In the genomic region with DNA sequence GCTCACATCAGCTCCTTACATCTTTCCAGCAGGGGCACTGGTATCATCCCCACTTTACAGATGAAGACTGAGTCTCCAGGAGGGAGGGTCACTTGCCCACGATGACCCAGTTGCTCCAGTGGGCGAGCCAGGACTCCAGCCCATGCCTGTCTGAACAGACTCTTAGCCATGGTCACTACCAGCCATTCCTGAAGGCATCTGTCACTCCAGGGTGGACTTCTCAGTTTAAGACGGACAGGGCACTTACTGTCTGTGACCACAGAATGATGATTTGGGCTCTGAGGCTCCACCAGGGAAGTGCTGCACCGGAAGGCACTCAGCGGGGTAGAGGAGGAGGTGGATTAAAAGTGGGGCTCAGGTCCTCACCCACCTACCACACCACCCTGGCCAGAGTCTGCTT, we compare ENCODE assay signal across 15 cellular contexts.
A peak's percentile ranks its signal among the peaks of the same experiment; 100 is the strongest.
DNase-seq lines count a peak whose midpoint lies in the region; FAIRE-seq and TF ChIP-seq lines count a peak whose summit lies in the region.
"Had no signal": no experiment of that assay in that cellular context is flagged by ENCODE, and none has a peak within 500 bp of the region (broad histone marks: within the 10 kb centered on the region; RNA-seq: fewer than 3 reads in every experiment).

No MANE protein-coding gene starts in this region.

- H3K36me3 ChIP-seq in Caco-2 (ENCODE audit: control insufficient read depth, insufficient read depth, low read length) (no peaks in the 10 kb centered on the region), hepatocyte (replicated peaks; ENCODE audit: insufficient read depth, low read depth) (no peaks in the 10 kb centered on the region), prostate gland (no peaks in the 10 kb centered on the region), small intestine (ENCODE audit: control insufficient read depth in 2 of 2, insufficient read depth in 2 of 2, low read length in 2 of 2) (no peaks in the 10 kb centered on the region)

- H3K36me3 Mint-ChIP-seq in Caco-2 (ENCODE audit: insufficient read depth, unreplicated experiment) = peaks cover 17% of the 10 kb centered on the region
- H3K36me3 Mint-ChIP-seq: CD14-positive monocyte had no signal

- H3K27ac Mint-ChIP-seq in Caco-2 (ENCODE audit: unreplicated experiment) = peak overlapping the region; percentile 39

- H3K4me3 Mint-ChIP-seq in Caco-2 (ENCODE audit: unreplicated experiment) = no peak overlapping the region
- H3K4me3 Mint-ChIP-seq: CD14-positive monocyte had no signal

- no peak for FAIRE-seq in small intestine (lab: Jason Lieb, UNC)

- peak overlapping the region; percentile 87 for H3K27ac ChIP-seq in hepatocyte
- H3K27ac ChIP-seq in prostate gland = peak overlapping the region; percentile 27 to 37
- no peak overlapping the region for H3K27ac ChIP-seq in small intestine (ENCODE audit: low read depth in 1 of 2, low read length in 1 of 2)

- H4K20me1 ChIP-seq in hepatocyte (ENCODE audit: insufficient read depth, poor library complexity, severe bottlenecking) = no peaks in the 10 kb centered on the region

- H3K27me3 Mint-ChIP-seq in Caco-2 (ENCODE audit: insufficient read depth, unreplicated experiment) = no peaks in the 10 kb centered on the region

- H3K4me3 ChIP-seq in Caco-2 (ENCODE audit: low read depth, low read length) (no peak overlapping the region), hepatocyte (no peak overlapping the region), prostate gland (no peak overlapping the region), small intestine (ENCODE audit: low read depth in 1 of 2, low read length in 2 of 2) (no peak overlapping the region)

- H3K4me2 ChIP-seq in hepatocyte = no peak overlapping the region

- no TSS peak for BruUV-seq in Caco-2 (replicated peaks; lab: Mats Ljungman, UMichigan)

- intact Hi-C loops in Caco-2 (cut with micrococcal nuclease; ENCODE audit: unreplicated experiment) (loop anchor here (10.0 kb wide), 1 partner anchor 106 kb away; a partner anchor contains a TSS), prostate gland (cut with DNase I) (no loop called here)

- no peak overlapping the region for H2AFZ ChIP-seq in hepatocyte

- H3K9me3 Mint-ChIP-seq in Caco-2 (ENCODE audit: unreplicated experiment) = peaks cover 9% of the 10 kb centered on the region

- TF ChIP-seq CTCF in Caco-2 (IDR thresholded peaks at IDR 0.05; ENCODE audit: insufficient read depth in 1 of 2, low read depth in 1 of 2, low read length in 1 of 2, severe bottlenecking in 1 of 2, unreplicated experiment in 1 of 2) = no peak
- no peak for TF ChIP-seq CTCF in hepatocyte (IDR thresholded peaks at IDR 0.05; ENCODE audit: poor library complexity)
- TF ChIP-seq CTCF in prostate gland (IDR thresholded peaks at IDR 0.05) = no peak

- H3K27me3 ChIP-seq in Caco-2 (replicated peaks; ENCODE audit: control insufficient read depth, insufficient read depth, low read length) (no peaks in the 10 kb centered on the region), hepatocyte (no peaks in the 10 kb centered on the region), prostate gland (replicated peaks; ENCODE audit: insufficient read depth) (no peaks in the 10 kb centered on the region), small intestine (ENCODE audit: control insufficient read depth in 2 of 2, insufficient read depth in 2 of 2, low read length in 2 of 2) (no peaks in the 10 kb centered on the region)

- no peaks in the 10 kb centered on the region for H3K79me2 ChIP-seq in hepatocyte

- peaks cover 39% of the 10 kb centered on the region for H3K4me1 Mint-ChIP-seq in Caco-2 (ENCODE audit: low read depth, unreplicated experiment)

- POLR2A ChIA-PET in Caco-2 (lab: Charles Lee) = no interaction called here

- H3K4me1 ChIP-seq in Caco-2 = peaks cover 57% of the 10 kb centered on the region
- peaks cover 27% of the 10 kb centered on the region for H3K4me1 ChIP-seq in hepatocyte (ENCODE audit: insufficient read depth)
- H3K4me1 ChIP-seq in prostate gland (replicated peaks) = peaks cover 15% of the 10 kb centered on the region
- H3K4me1 ChIP-seq in small intestine (ENCODE audit: control insufficient read depth in 2 of 2, insufficient read depth in 1 of 2, low read depth in 1 of 2, low read length in 1 of 2) = peaks cover 3 to 4% of the 10 kb centered on the region in 2 donors

- CTCF ChIA-PET in Caco-2 (lab: Charles Lee) = no interaction called here

- no peaks in the 10 kb centered on the region for H3K9me2 ChIP-seq in hepatocyte (replicated peaks; ENCODE audit: insufficient read depth)

- TF ChIP-seq POLR2A in prostate gland (IDR thresholded peaks at IDR 0.05) = no peak

- peaks cover 7% of the 10 kb centered on the region for H3K9me3 ChIP-seq in Caco-2
- no peaks in the 10 kb centered on the region for H3K9me3 ChIP-seq in hepatocyte (ENCODE audit: low read depth)
- H3K9me3 ChIP-seq in prostate gland = no peaks in the 10 kb centered on the region
- no peaks in the 10 kb centered on the region for H3K9me3 ChIP-seq in small intestine (ENCODE audit: control insufficient read depth, low read depth)

- WGBS in hepatocyte (ENCODE audit: low lambda C conversion rate, missing lambda C conversion rate) = 94% methylated on average over 5 of the region's 5 CpGs
- 96% methylated on average over 5 of the region's 5 CpGs for WGBS in prostate gland
- WGBS in small intestine, 3 donors = 75 to 93% (median 83%) methylated on average over 5 of the region's 5 CpGs

- DNase-seq in Caco-2 (no peak), UCSD-AML1 (lab: John Stamatoyannopoulos, UW; ENCODE audit: unreplicated experiment) (peak; percentile 48), hepatocyte (ENCODE audit: low spot score) (no peak), prostate gland (ENCODE audit: low spot score) (no peak), dermis blood vessel endothelial cell (no peak), NCI-H2081 (lab: John Stamatoyannopoulos, UW) (no peak), small intestine (no peak)
- DNase-seq: COR-L47, DMS53, NCI-H146, NCI-H2107, NCI-H345, NCI-H526 treated with DMSO at 0.1 percent for 48 hours, PC-3 had no signal

Comparison
In these comparisons a context has a peak if more than half of its experiments do, and no peak if none do; other contexts are left out.
1. H3K27ac ChIP-seq: peak in hepatocyte (single experiment) and prostate gland (2 of 2); none in small intestine (0 of 2).